In genomic region chr19:19866599-19867248, GRCh38 we compare ENCODE assay signal across 8 cellular contexts. TPM values are rescaled to one million over a fixed set of nuclear protein-coding genes. Genes with fewer than 3 reads are reported as not detected.
DNase-seq lines count a peak whose midpoint lies in the region; ATAC-seq and TF ChIP-seq lines count a peak whose summit lies in the region.

No MANE protein-coding gene starts in this region.

- peak overlapping the region; percentile 96 for H3K9ac ChIP-seq in OCI-LY3 (ENCODE audit: low read length)

- H3K36me3 Mint-ChIP-seq in progenitor cell of endocrine pancreas (ENCODE audit: insufficient read depth) = peaks cover 17% of the 10 kb centered on the region

- peaks cover 59% of the 10 kb centered on the region for H3K79me2 ChIP-seq in OCI-LY3 (ENCODE audit: low read length)

- H3K9me3 Mint-ChIP-seq in progenitor cell of endocrine pancreas (ENCODE audit: low read depth) = no peaks in the 10 kb centered on the region

- peak; percentile 75 for DNase-seq in GM12865 (ENCODE audit: low read depth)
- DNase-seq in activated T-helper 9 cell treated with anti-CD3 and anti-CD28 coated beads, Interleukin-2, amount 50 U/mL, for 16 hours (ENCODE audit: low read depth) = peak; percentile 23
- peak; percentile 2 for DNase-seq in glomerular endothelial cell (ENCODE audit: extremely low read depth, low read depth, low spot score)
- peak; percentile 35 for DNase-seq in progenitor cell of endocrine pancreas (ENCODE audit: low spot score, unreplicated experiment)

- H4K20me1 ChIP-seq in OCI-LY3 (ENCODE audit: insufficient read depth, low read length) = no peaks in the 10 kb centered on the region

- ATAC-seq in HG03039 (IDR thresholded peaks at IDR 0.05; ENCODE audit: unreplicated experiment) (no peak), esophagus mucosa (no peak), GM21737 (IDR thresholded peaks at IDR 0.05; ENCODE audit: unreplicated experiment) (no peak)

- peaks cover 57% of the 10 kb centered on the region for H3K36me3 ChIP-seq in OCI-LY3 (replicated peaks; ENCODE audit: low read depth, low read length)

- peaks cover 50% of the 10 kb centered on the region for H3K9me3 ChIP-seq in OCI-LY3 (ENCODE audit: insufficient read depth, low read length)

- H3K4me3 Mint-ChIP-seq in progenitor cell of endocrine pancreas (ENCODE audit: low read depth) = peak overlapping the region; percentile 100

- peaks cover 11% of the 10 kb centered on the region for H3K4me1 ChIP-seq in OCI-LY3 (ENCODE audit: low read length)

- H3K4me3 ChIP-seq in GM12865 (ENCODE audit: low read depth, low read length) = peak overlapping the region; percentile 87
- peak overlapping the region; percentile 92 for H3K4me3 ChIP-seq in OCI-LY3 (ENCODE audit: low read length)

- H3K4me1 Mint-ChIP-seq in progenitor cell of endocrine pancreas (ENCODE audit: low read depth) = peaks cover 21% of the 10 kb centered on the region

- 0 out of 2 replicates have a peak overlapping the region, but pooled peaks have one; percentile 6 for H2AFZ ChIP-seq in OCI-LY3 (ENCODE audit: low read depth, low read length)

- peak overlapping the region; percentile 100 for H3K27ac Mint-ChIP-seq in progenitor cell of endocrine pancreas

- H3K4me2 ChIP-seq in OCI-LY3 (ENCODE audit: low read length) = peak overlapping the region; percentile 82

- TF ChIP-seq CTCF in GM12865 (IDR thresholded peaks at IDR 0.05; ENCODE audit: insufficient read depth, low read depth, low read length, missing control alignments) (no peak), OCI-LY3 (IDR thresholded peaks at IDR 0.05; ENCODE audit: low read depth, low read length) (no peak), progenitor cell of endocrine pancreas (IDR thresholded peaks at IDR 0.05; ENCODE audit: unreplicated experiment) (no peak)

- H3K27me3 Mint-ChIP-seq in progenitor cell of endocrine pancreas = no peaks in the 10 kb centered on the region

- H3K27me3 ChIP-seq in OCI-LY3 (ENCODE audit: low read depth, low read length) = no peaks in the 10 kb centered on the region

- peak overlapping the region; percentile 89 for H3K27ac ChIP-seq in OCI-LY3 (ENCODE audit: low read length)

RNA-seq across cellular contexts. Expression of gene ZNF253, which starts 1.0 kb away (rescaled TPM):
- total RNA-seq in glomerular endothelial cell (6.7 and 8.3 TPM in 2 replicates), progenitor cell of endocrine pancreas (50.0 and 59.4 TPM in 2 replicates), esophagus mucosa (1.9 TPM)

RNA-seq across cellular contexts. Expression of gene ZNF93, which starts 34.0 kb away (rescaled TPM):
- total RNA-seq in glomerular endothelial cell = 9.2 and 17.7 TPM in 2 replicates
- total RNA-seq in progenitor cell of endocrine pancreas = 36.5 and 40.7 TPM in 2 replicates
- 2.6 TPM for total RNA-seq in esophagus mucosa

RNA-seq across cellular contexts. Expression of gene ZNF506, which starts 45.2 kb away (rescaled TPM):
- total RNA-seq in glomerular endothelial cell (17.0 and 22.2 TPM in 2 replicates), progenitor cell of endocrine pancreas (18.6 and 22.0 TPM in 2 replicates), esophagus mucosa (10.0 TPM)

Comparison
In these comparisons a context has a peak if more than half of its experiments do, and no peak if none do; other contexts are left out.
1. DNase-seq: peak in every context shown above with its lines; median percentile 75 in GM12865; 35 in progenitor cell of endocrine pancreas; 23 in activated T-helper 9 cell treated with anti-CD3 and anti-CD28 coated beads, Interleukin-2, amount 50 U/mL, for 16 hours; 2 in glomerular endothelial cell.